22 cellular contexts compared by ENCODE assay signal in the genomic region with DNA sequence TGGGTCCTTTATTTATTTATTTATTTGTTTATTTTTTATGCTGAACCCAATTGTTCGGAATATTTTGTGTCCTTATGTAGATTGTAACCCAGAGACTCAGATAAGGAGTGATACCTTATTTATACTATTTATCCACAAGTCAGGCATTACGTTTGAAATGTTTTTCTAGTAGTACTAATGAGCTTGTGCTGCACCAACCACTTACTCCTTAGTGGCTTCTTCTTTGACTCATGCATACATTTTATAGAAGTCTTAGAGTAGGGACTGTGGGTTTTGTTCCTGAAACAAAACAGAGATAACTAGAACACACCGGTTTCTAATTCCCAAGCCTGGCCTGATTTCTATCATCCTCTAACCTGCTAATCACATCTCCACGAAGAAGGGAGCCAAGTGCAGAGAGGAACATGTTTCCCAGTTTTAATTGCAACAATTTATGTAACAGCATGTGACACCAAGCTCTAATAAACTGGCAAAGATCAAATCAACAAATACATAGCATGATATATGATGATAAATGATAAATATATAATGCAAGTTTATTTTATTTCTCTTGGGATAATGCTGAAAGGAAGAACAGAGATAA. TPM values are rescaled to one million over a fixed set of nuclear protein-coding genes. Genes with fewer than 3 reads are reported as not detected.
"Had no signal": no experiment of that assay in that cellular context is flagged by ENCODE, and none has a peak within 500 bp of the region (broad histone marks: within the 10 kb centered on the region; RNA-seq: fewer than 3 reads in every experiment).

No MANE protein-coding gene starts in this region.

- ATAC-seq: activated naive CD8-positive, alpha-beta T cell treated with anti-CD3 and anti-CD28 coated beads, Interleukin-2, amount 50 U/mL, for 24 hours; sciatic nerve; stimulated activated effector memory CD8-positive, alpha-beta T cell treated with anti-CD3 and anti-CD28 coated beads, Interleukin-12 subunit alpha, Interleukin-12 subunit beta, amount 100 ng/mL, for 72 hours had no signal

- H3K4me1 ChIP-seq: left ventricle myocardium inferior had no signal

- H3K4me3 Mint-ChIP-seq: activated naive CD4-positive, alpha-beta T cell treated with anti-CD3 and anti-CD28 coated beads, Interleukin-2, amount 10 ng/mL, durations not matched to agents 7 days and 5 days; activated naive CD8-positive, alpha-beta T cell treated with anti-CD3 and anti-CD28 coated beads, Interleukin-2, amount 50 U/mL, for 24 hours; stimulated activated effector memory CD8-positive, alpha-beta T cell treated with anti-CD3 and anti-CD28 coated beads, Interleukin-12 subunit alpha, Interleukin-12 subunit beta, amount 100 ng/mL, for 72 hours; type B pancreatic cell had no signal

- H3K36me3 Mint-ChIP-seq: activated naive CD4-positive, alpha-beta T cell treated with anti-CD3 and anti-CD28 coated beads, Interleukin-2, amount 10 ng/mL, durations not matched to agents 7 days and 5 days; stimulated activated effector memory CD8-positive, alpha-beta T cell treated with anti-CD3 and anti-CD28 coated beads, Interleukin-12 subunit alpha, Interleukin-12 subunit beta, amount 100 ng/mL, for 72 hours; type B pancreatic cell had no signal

- FAIRE-seq: astrocyte, kidney had no signal

- H3K9me3 ChIP-seq: esophagus muscularis mucosa, left ventricle myocardium inferior, stomach, testis had no signal

- H3K36me3 ChIP-seq: esophagus muscularis mucosa, left ventricle myocardium inferior, stomach, WERI-Rb-1 had no signal

- H3K27me3 ChIP-seq: esophagus muscularis mucosa, stomach, testis had no signal

- H3K4me1 Mint-ChIP-seq: activated naive CD4-positive, alpha-beta T cell treated with anti-CD3 and anti-CD28 coated beads, Interleukin-2, amount 10 ng/mL, durations not matched to agents 7 days and 5 days; activated naive CD8-positive, alpha-beta T cell treated with anti-CD3 and anti-CD28 coated beads, Interleukin-2, amount 50 U/mL, for 24 hours; stimulated activated effector memory CD8-positive, alpha-beta T cell treated with anti-CD3 and anti-CD28 coated beads, Interleukin-12 subunit alpha, Interleukin-12 subunit beta, amount 100 ng/mL, for 72 hours had no signal

- DNase-seq: activated CD4-positive, alpha-beta T cell treated with anti-CD3 and anti-CD28 coated beads for 1 hour; activated CD8-positive, alpha-beta memory T cell treated with anti-CD3 and anti-CD28 coated beads for 24 hours; activated CD8-positive, alpha-beta memory T cell treated with anti-CD3 and anti-CD28 coated beads, Interleukin-2, amount 50 U/mL, for 48 hours; activated effector memory CD4-positive, alpha-beta T cell treated with Interleukin-2 at 50 U/mL for 16 hours; activated naive CD4-positive, alpha-beta T cell treated with anti-CD3 and anti-CD28 coated beads, Interleukin-2, amount 10 ng/mL, durations not matched to agents 7 days and 5 days; activated naive CD8-positive, alpha-beta T cell treated with anti-CD3 and anti-CD28 coated beads, Interleukin-2, amount 50 U/mL, for 24 hours; activated T-cell treated with anti-CD3 and anti-CD28 coated beads, Interleukin-2, amount 50 U/mL, for 48 hours; effector CD4-positive, alpha-beta T cell; hippocampal formation; kidney; left ventricle myocardium inferior; mammary epithelial cell; stimulated activated CD4-positive, alpha-beta T cell treated with anti-CD3 and anti-CD28 coated beads, Interleukin-4, amount 100 ng/mL, for 24 hours; stomach; T-helper 2 cell; testis; WERI-Rb-1 had no signal

- H3K27ac Mint-ChIP-seq: activated naive CD4-positive, alpha-beta T cell treated with anti-CD3 and anti-CD28 coated beads, Interleukin-2, amount 10 ng/mL, durations not matched to agents 7 days and 5 days; activated naive CD8-positive, alpha-beta T cell treated with anti-CD3 and anti-CD28 coated beads, Interleukin-2, amount 50 U/mL, for 24 hours; stimulated activated effector memory CD8-positive, alpha-beta T cell treated with anti-CD3 and anti-CD28 coated beads, Interleukin-12 subunit alpha, Interleukin-12 subunit beta, amount 100 ng/mL, for 72 hours; type B pancreatic cell had no signal

- H3K27me3 Mint-ChIP-seq: activated naive CD4-positive, alpha-beta T cell treated with anti-CD3 and anti-CD28 coated beads, Interleukin-2, amount 10 ng/mL, durations not matched to agents 7 days and 5 days; activated naive CD8-positive, alpha-beta T cell treated with anti-CD3 and anti-CD28 coated beads, Interleukin-2, amount 50 U/mL, for 24 hours; type B pancreatic cell had no signal

- H3K27ac ChIP-seq: esophagus muscularis mucosa, left ventricle myocardium inferior, stomach, testis, WERI-Rb-1 had no signal

- H3K4me3 ChIP-seq: esophagus muscularis mucosa, left ventricle myocardium inferior, stomach, testis had no signal

- H3K9me3 Mint-ChIP-seq: activated naive CD4-positive, alpha-beta T cell treated with anti-CD3 and anti-CD28 coated beads, Interleukin-2, amount 10 ng/mL, durations not matched to agents 7 days and 5 days; activated naive CD8-positive, alpha-beta T cell treated with anti-CD3 and anti-CD28 coated beads, Interleukin-2, amount 50 U/mL, for 24 hours; stimulated activated effector memory CD8-positive, alpha-beta T cell treated with anti-CD3 and anti-CD28 coated beads, Interleukin-12 subunit alpha, Interleukin-12 subunit beta, amount 100 ng/mL, for 72 hours; type B pancreatic cell had no signal

RNA-seq across cellular contexts. Expression of gene MGARP, which starts 32.3 kb away (rescaled TPM):
- total RNA-seq: stomach had no signal
